Comparison of ENCODE assay signal across 8 cellular contexts in the genomic region with DNA sequence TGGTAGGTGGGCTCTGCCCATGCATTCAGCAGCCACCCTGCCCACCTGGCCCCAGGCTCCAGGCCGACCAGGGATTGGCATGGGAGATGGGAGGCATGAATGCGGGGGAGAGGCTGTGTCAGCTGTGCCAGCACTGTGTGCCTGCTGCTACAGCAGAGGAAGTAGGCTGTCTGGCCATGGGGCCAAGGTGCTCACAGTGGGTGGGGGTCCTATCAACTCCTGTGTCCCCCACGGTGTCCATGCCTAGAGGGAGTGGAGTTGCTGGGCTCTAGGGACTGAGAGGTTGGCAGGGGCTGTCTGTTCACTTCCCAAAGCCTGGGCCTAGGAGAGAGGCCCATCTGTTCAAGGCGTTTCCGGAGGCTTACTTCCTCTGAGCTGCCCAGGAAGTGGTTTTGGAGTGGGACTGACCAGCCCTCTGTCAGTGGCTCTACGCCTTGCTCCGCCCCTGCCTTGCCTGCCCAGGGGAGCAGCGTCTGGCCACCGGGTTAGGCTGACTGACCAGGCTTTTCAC. TPM values are rescaled to one million over a fixed set of nuclear protein-coding genes. Genes with fewer than 3 reads are reported as not detected.
DNase-seq lines count a peak whose midpoint lies in the region; TF ChIP-seq lines count a peak whose summit lies in the region.

No MANE protein-coding gene starts in this region.

- peak; percentile 82 for DNase-seq in CD14-positive monocyte (ENCODE audit: low spot score)
- peak; percentile 90 for DNase-seq in MV-4-11 (lab: John Stamatoyannopoulos, UW)
- DNase-seq in dermis blood vessel endothelial cell, result peak; percentile 73
- peak; percentile 60 for DNase-seq in mucosa of gallbladder (ENCODE audit: low spot score)
- no peak for DNase-seq in activated gamma-delta T cell treated with Interleukin-2 at 50 U/mL for 16 hours
- no peak for DNase-seq in DMS53 treated with DMSO at 0.1 percent for 48 hours (lab: John Stamatoyannopoulos, UW; ENCODE audit: unreplicated experiment)
- DNase-seq in NCI-H187 treated with DMSO at 0.1 percent for 48 hours (lab: John Stamatoyannopoulos, UW), result no peak
- no peak for DNase-seq in DMS153 treated with DMSO at 0.1 percent for 48 hours (lab: John Stamatoyannopoulos, UW; ENCODE audit: unreplicated experiment)

- no peak for TF ChIP-seq CTCF in CD14-positive monocyte (IDR thresholded peaks at IDR 0.05)

- peaks cover 0 to 3% (median 0%) of the 10 kb centered on the region in 3 donors for H3K27me3 Mint-ChIP-seq in CD14-positive monocyte (ENCODE audit: low read depth in 3 of 3)

- peaks cover 25 to 61% of the 10 kb centered on the region in 2 donors for H3K36me3 Mint-ChIP-seq in CD14-positive monocyte

- peaks cover 0 to 1% (median 0%) of the 10 kb centered on the region in 7 donors for H3K9me3 Mint-ChIP-seq in CD14-positive monocyte

- H3K4me3 Mint-ChIP-seq in CD14-positive monocyte, result peak overlapping the region; percentile 94 to 96

- intact Hi-C loops in CD14-positive monocyte (cut with micrococcal nuclease), result loop anchor here (5.0 to 10.0 kb wide), 2 partner anchors 35 to 52 kb away; partner anchors contain the start of gene RFT1 (in 2 of the 2)

- peak overlapping the region; percentile 91 to 99 (median 96) for H3K27ac Mint-ChIP-seq in CD14-positive monocyte

- H3K4me1 Mint-ChIP-seq in CD14-positive monocyte, result peaks cover 94% of the 10 kb centered on the region

RNA-seq across cellular contexts. Expression of gene PRKCD, which starts 5.8 kb away (rescaled TPM):
- 100 to 1,000 TPM; 123 to 158 TPM for polyA plus RNA-seq in CD14-positive monocyte
- 2.2 and 3.5 TPM in 2 replicates for total RNA-seq in dermis blood vessel endothelial cell
- total RNA-seq in mucosa of gallbladder, result 103 TPM

RNA-seq across cellular contexts. Expression of gene RFT1, which starts 36.6 kb away (rescaled TPM):
- polyA plus RNA-seq in CD14-positive monocyte, result 10 to 100 TPM; 25.6 to 34.9 TPM
- total RNA-seq in dermis blood vessel endothelial cell (18.3 and 25.5 TPM in 2 replicates), mucosa of gallbladder (21.3 TPM)

Comparison
In these comparisons a context has a peak if more than half of its experiments do, and no peak if none do; other contexts are left out.
1. DNase-seq: peak in CD14-positive monocyte (single experiment), MV-4-11 (single experiment), dermis blood vessel endothelial cell (single experiment) and mucosa of gallbladder (single experiment); none in activated gamma-delta T cell treated with Interleukin-2 at 50 U/mL for 16 hours (single experiment), DMS53 treated with DMSO at 0.1 percent for 48 hours (single experiment), NCI-H187 treated with DMSO at 0.1 percent for 48 hours (single experiment) and DMS153 treated with DMSO at 0.1 percent for 48 hours (single experiment).
2. RNA of gene PRKCD, which starts 5.8 kb away (total RNA-seq): 103 TPM in mucosa of gallbladder (single experiment); 2.2 to 3.5 TPM in dermis blood vessel endothelial cell; every median in the first group is over 10 times any median in the second.